Comparison of ENCODE assay signal across 28 cellular contexts in the genomic region with DNA sequence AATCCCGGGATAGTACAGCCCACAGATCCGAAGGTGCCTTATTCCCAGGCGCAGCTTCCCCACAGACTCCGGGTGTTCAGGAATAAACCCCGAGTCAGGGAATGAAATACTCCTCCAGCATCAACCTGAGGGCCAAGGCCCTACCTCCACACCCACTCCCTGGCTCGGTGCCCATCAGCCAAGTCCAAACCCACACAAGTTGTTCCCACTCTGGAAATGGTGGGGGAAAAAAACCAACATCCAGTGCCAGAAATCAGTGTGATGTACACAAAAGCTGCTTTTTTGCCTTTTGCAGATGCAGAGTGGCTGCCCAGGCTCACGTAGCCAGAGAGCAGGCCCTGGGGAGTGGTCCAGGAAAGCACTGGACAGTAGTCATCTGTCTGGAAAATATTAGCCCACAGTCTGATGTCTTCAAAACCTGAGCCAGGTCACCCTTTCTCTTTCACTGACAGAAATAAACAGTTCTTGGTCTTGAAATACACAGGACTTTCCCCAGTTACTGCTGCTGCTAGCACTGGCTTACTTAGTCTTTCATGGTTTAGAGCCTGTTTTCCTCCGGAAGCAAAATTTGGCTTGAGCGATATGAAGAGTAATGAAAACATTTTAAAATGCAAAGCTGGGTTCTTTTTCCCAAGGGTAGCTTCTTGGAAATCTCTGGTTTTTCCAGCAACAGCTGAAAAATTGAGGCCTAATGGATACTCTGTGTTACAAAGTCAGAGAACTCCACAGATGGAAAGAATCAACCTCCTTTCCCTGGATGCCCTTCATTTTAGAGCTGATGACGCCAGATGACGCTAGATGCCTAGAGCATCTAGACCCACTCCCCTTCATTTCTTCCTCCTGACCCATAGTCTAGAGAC. TPM values are rescaled to one million over a fixed set of nuclear protein-coding genes. Genes with fewer than 3 reads are reported as not detected.
DNase-seq lines count a peak whose midpoint lies in the region; ATAC-seq, FAIRE-seq and TF ChIP-seq lines count a peak whose summit lies in the region.
"Had no signal": no experiment of that assay in that cellular context is flagged by ENCODE, and none has a peak within 500 bp of the region (broad histone marks: within the 10 kb centered on the region; RNA-seq: fewer than 3 reads in every experiment).

No MANE protein-coding gene starts in this region.

- peaks cover 8% of the 10 kb centered on the region for H3K36me3 Mint-ChIP-seq in activated CD4-positive, alpha-beta memory T cell treated with anti-CD3 and anti-CD28 coated beads, Interleukin-2, amount 10 ng/mL, durations not matched to agents 7 days and 5 days (ENCODE audit: low read depth)
- H3K36me3 Mint-ChIP-seq: stimulated activated memory B cell treated with anti-CD40 and anti-IgM and Interleukin-4, amounts not matched to agents 10 μg/mL and 1 μg/mL and 100 μg/mL, for 72 hours had no signal

- H3K27me3 Mint-ChIP-seq in activated CD4-positive, alpha-beta memory T cell treated with anti-CD3 and anti-CD28 coated beads, Interleukin-2, amount 10 ng/mL, durations not matched to agents 7 days and 5 days: peaks cover 6% of the 10 kb centered on the region
- H3K27me3 Mint-ChIP-seq: CD8-positive, alpha-beta memory T cell; dendritic cell treated with granulocyte-macrophage colony-stimulating factor and Interleukin-4, amounts not matched to agents 40 ng/mL and 50 ng/mL, for 4 days; stimulated activated memory B cell treated with anti-CD40 and anti-IgM and Interleukin-4, amounts not matched to agents 10 μg/mL and 1 μg/mL and 100 μg/mL, for 72 hours had no signal

- DNase-seq in Right ventricle myocardium inferior (ENCODE audit: missing footprints): no peak
- DNase-seq in cardiac septum (ENCODE audit: low spot score): no peak
- no peak for DNase-seq in right atrium auricular region (ENCODE audit: low spot score)
- DNase-seq in ovary: peak; percentile 17 to 59 (median 51)
- DNase-seq in frontal cortex (ENCODE audit: low spot score in 2 of 2): no peak
- no peak for DNase-seq in H54 (ENCODE audit: insufficient read length, low spot score)
- no peak for DNase-seq in activated CD4-positive, alpha-beta memory T cell treated with anti-CD3 and anti-CD28 coated beads, Interleukin-2, amount 10 ng/mL, durations not matched to agents 7 days and 5 days
- DNase-seq: 8988T; activated B cell treated with CpG ODN at 0.5 μM for 24 hours; activated CD4-positive, alpha-beta T cell treated with anti-CD3 and anti-CD28 coated beads, Interleukin-2, amount 50 U/mL, for 48 hours; activated gamma-delta T cell; AML-193; CD8-positive, alpha-beta memory T cell; DMS79; hippocampal formation; KBM-7; MM.1S; NCI-H146; NCI-H510A treated with DMSO at 0.1 percent for 48 hours; RPMI8226; T-helper 9 cell had no signal

- ATAC-seq in Right ventricle myocardium inferior (peak; percentile 84), HG02678 (IDR thresholded peaks at IDR 0.05; ENCODE audit: unreplicated experiment) (no peak)
- ATAC-seq: stimulated activated memory B cell treated with anti-CD40 and anti-IgM and Interleukin-4, amounts not matched to agents 10 μg/mL and 1 μg/mL and 100 μg/mL, for 72 hours had no signal

- H3K27ac ChIP-seq in right atrium auricular region (peak overlapping the region; percentile 14 to 23), ovary (peak overlapping the region in 1 of 2 donors; percentile 53)
- H3K27ac ChIP-seq: pancreas had no signal

- 13 to 18% (median 18%) methylated on average over 11 of the region's 11 CpGs for WGBS in ovary, 3 donors

- TF ChIP-seq CTCF in right atrium auricular region (IDR thresholded peaks at IDR 0.05) (no peak), ovary (IDR thresholded peaks at IDR 0.05) (no peak)

- intact Hi-C loops in Right ventricle myocardium inferior (cut with DNase I): no loop called here
- intact Hi-C loops in cardiac septum (cut with DNase I): no loop called here
- intact Hi-C loops in ovary (cut with DNase I): no loop called here

- POLR2A ChIA-PET in activated CD4-positive, alpha-beta memory T cell treated with anti-CD3 and anti-CD28 coated beads, Interleukin-2, amount 10 ng/mL, durations not matched to agents 7 days and 5 days (lab: Charles Lee): interaction anchor here (1.3 kb wide), 1 partner anchor 9 kb away, joined by 4 read pairs; no protein-coding TSS in a partner anchor

- H3K9me3 Mint-ChIP-seq in activated CD4-positive, alpha-beta memory T cell treated with anti-CD3 and anti-CD28 coated beads, Interleukin-2, amount 10 ng/mL, durations not matched to agents 7 days and 5 days: peaks cover 13% of the 10 kb centered on the region

- H3K27me3 ChIP-seq in right atrium auricular region: no peaks in the 10 kb centered on the region
- no peaks in the 10 kb centered on the region for H3K27me3 ChIP-seq in ovary
- H3K27me3 ChIP-seq: pancreas had no signal

- H3K4me3 ChIP-seq in right atrium auricular region (no peak overlapping the region), ovary (no peak overlapping the region)
- H3K4me3 ChIP-seq: pancreas had no signal

- no peak overlapping the region for H3K4me3 Mint-ChIP-seq in activated CD4-positive, alpha-beta memory T cell treated with anti-CD3 and anti-CD28 coated beads, Interleukin-2, amount 10 ng/mL, durations not matched to agents 7 days and 5 days
- H3K4me3 Mint-ChIP-seq: activated B cell treated with CpG ODN at 0.5 μM for 24 hours; CD8-positive, alpha-beta memory T cell; dendritic cell treated with granulocyte-macrophage colony-stimulating factor and Interleukin-4, amounts not matched to agents 40 ng/mL and 50 ng/mL, for 4 days; stimulated activated memory B cell treated with anti-CD40 and anti-IgM and Interleukin-4, amounts not matched to agents 10 μg/mL and 1 μg/mL and 100 μg/mL, for 72 hours had no signal

- no peak overlapping the region for H3K27ac Mint-ChIP-seq in activated CD4-positive, alpha-beta memory T cell treated with anti-CD3 and anti-CD28 coated beads, Interleukin-2, amount 10 ng/mL, durations not matched to agents 7 days and 5 days
- H3K27ac Mint-ChIP-seq: activated B cell treated with CpG ODN at 0.5 μM for 24 hours; dendritic cell treated with granulocyte-macrophage colony-stimulating factor and Interleukin-4, amounts not matched to agents 40 ng/mL and 50 ng/mL, for 4 days; stimulated activated memory B cell treated with anti-CD40 and anti-IgM and Interleukin-4, amounts not matched to agents 10 μg/mL and 1 μg/mL and 100 μg/mL, for 72 hours had no signal

- no peaks in the 10 kb centered on the region for H3K36me3 ChIP-seq in right atrium auricular region
- no peaks in the 10 kb centered on the region for H3K36me3 ChIP-seq in ovary
- H3K36me3 ChIP-seq: pancreas had no signal

- no peaks in the 10 kb centered on the region for H3K4me1 Mint-ChIP-seq in activated CD4-positive, alpha-beta memory T cell treated with anti-CD3 and anti-CD28 coated beads, Interleukin-2, amount 10 ng/mL, durations not matched to agents 7 days and 5 days
- H3K4me1 Mint-ChIP-seq: activated B cell treated with CpG ODN at 0.5 μM for 24 hours; CD8-positive, alpha-beta memory T cell; stimulated activated memory B cell treated with anti-CD40 and anti-IgM and Interleukin-4, amounts not matched to agents 10 μg/mL and 1 μg/mL and 100 μg/mL, for 72 hours had no signal

- TF ChIP-seq EP300 in ovary (IDR thresholded peaks at IDR 0.05): no peak

- no peak for FAIRE-seq in frontal cortex (lab: Jason Lieb, UNC)
- no peak for FAIRE-seq in H54 (lab: Jason Lieb, UNC)
- FAIRE-seq: bronchial epithelial cell, islet of Langerhans had no signal

- CTCF ChIA-PET in activated CD4-positive, alpha-beta memory T cell treated with anti-CD3 and anti-CD28 coated beads, Interleukin-2, amount 10 ng/mL, durations not matched to agents 7 days and 5 days (lab: Charles Lee): interaction anchor here (2.2 kb wide), 1 partner anchor 13 kb away, joined by 8 read pairs; no protein-coding TSS in a partner anchor

- H3K9me3 ChIP-seq in right atrium auricular region (peaks cover 0 to 16% of the 10 kb centered on the region in 2 donors), ovary (no peaks in the 10 kb centered on the region)
- H3K9me3 ChIP-seq: pancreas had no signal

- TF ChIP-seq POLR2A in ovary (IDR thresholded peaks at IDR 0.05) (no peak), H54 (IDR thresholded peaks at IDR 0.05; ENCODE audit: low read depth, low read length) (no peak)

- peaks cover 0 to 7% of the 10 kb centered on the region in 2 donors for H3K4me1 ChIP-seq in right atrium auricular region
- H3K4me1 ChIP-seq in ovary (ENCODE audit: insufficient read depth): peaks cover 7% of the 10 kb centered on the region
- H3K4me1 ChIP-seq: pancreas had no signal

RNA-seq across cellular contexts. Expression of gene NOS2, which starts 18.2 kb away (rescaled TPM):
- total RNA-seq in Right ventricle myocardium inferior (0.22 TPM), cardiac septum (0.16 TPM), right atrium auricular region (under 1 TPM; 0.11 to 0.20 TPM), ovary (under 1 TPM; 0.11 to 0.63 (median 0.40) TPM), frontal cortex (1.2 TPM)
- polyA plus RNA-seq in ovary: 1 to 10 TPM in 1 of 2 donors, under 1 TPM in 1; 0.33 to 1.9 TPM
- not detected for total RNA-seq in activated CD4-positive, alpha-beta memory T cell treated with anti-CD3 and anti-CD28 coated beads, Interleukin-2, amount 10 ng/mL, durations not matched to agents 7 days and 5 days
- total RNA-seq: activated B cell treated with CpG ODN at 0.5 μM for 24 hours, fibroblast of villous mesenchyme had no signal
- polyA plus RNA-seq: CD8-positive, alpha-beta memory T cell had no signal

Comparison
In these comparisons a context has a peak if more than half of its experiments do, and no peak if none do; other contexts are left out.
1. DNase-seq: peak in ovary (5 of 5); none in Right ventricle myocardium inferior (single experiment), cardiac septum (single experiment), right atrium auricular region (single experiment), frontal cortex (0 of 2), H54 (single experiment) and activated CD4-positive, alpha-beta memory T cell treated with anti-CD3 and anti-CD28 coated beads, Interleukin-2, amount 10 ng/mL, durations not matched to agents 7 days and 5 days (single experiment).